ENCODE assay signal across 18 cellular contexts in the genomic region with DNA sequence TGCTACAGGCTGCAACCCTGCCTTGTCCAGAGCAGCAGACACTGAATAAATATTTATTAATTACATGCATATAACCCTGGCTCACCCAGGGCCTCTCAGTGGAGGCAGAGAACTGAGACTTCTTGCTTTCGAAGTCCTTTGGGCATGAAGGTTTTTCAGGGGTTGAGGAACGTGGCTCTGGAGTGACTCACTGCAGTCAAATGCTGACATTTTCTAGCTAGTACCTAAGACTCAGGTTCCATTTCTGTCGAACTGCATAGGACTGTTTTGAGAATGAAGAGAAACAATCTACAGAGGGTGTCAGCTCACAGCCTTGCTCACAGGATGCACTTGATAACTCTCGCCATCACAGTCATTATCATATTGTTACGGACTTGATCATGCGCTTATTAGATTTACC.
"Had no signal": no experiment of that assay in that cellular context is flagged by ENCODE, and none has a peak within 500 bp of the region (broad histone marks: within the 10 kb centered on the region; RNA-seq: fewer than 3 reads in every experiment).

No MANE protein-coding gene starts in this region.

- H3K27me3 Mint-ChIP-seq: activated CD4-positive, alpha-beta memory T cell treated with anti-CD3 and anti-CD28 coated beads, Interleukin-2, amount 10 ng/mL, durations not matched to agents 7 days and 5 days; activated naive CD4-positive, alpha-beta T cell treated with anti-CD3 and anti-CD28 coated beads, Interleukin-2, amount 50 U/mL, for 24 hours; brain; stimulated activated naive CD8-positive, alpha-beta T cell treated with anti-CD3 and anti-CD28 coated beads, Interleukin-15, Interleukin-2, amounts not matched to agents 100 ng/mL and 50 ng/mL, for 24 hours had no signal

- ATAC-seq: activated T-cell treated with anti-CD3 and anti-CD28 coated beads, Interleukin-2, amount 50 U/mL, for 4 hours; gastrocnemius medialis; heart left ventricle; left cardiac atrium; lower lobe of right lung; WTC11 had no signal

- H3K4me3 Mint-ChIP-seq: activated CD4-positive, alpha-beta memory T cell treated with anti-CD3 and anti-CD28 coated beads, Interleukin-2, amount 10 ng/mL, durations not matched to agents 7 days and 5 days; activated naive CD4-positive, alpha-beta T cell treated with anti-CD3 and anti-CD28 coated beads, Interleukin-2, amount 50 U/mL, for 24 hours; activated T-cell treated with anti-CD3 and anti-CD28 coated beads, Interleukin-2, amount 50 U/mL, for 4 hours; brain; immature natural killer cell; stimulated activated naive CD8-positive, alpha-beta T cell treated with anti-CD3 and anti-CD28 coated beads, Interleukin-15, Interleukin-2, amounts not matched to agents 100 ng/mL and 50 ng/mL, for 24 hours; WTC11 had no signal

- H3K27ac ChIP-seq: adrenal gland, lower lobe of right lung had no signal

- H3K9me3 ChIP-seq: adrenal gland, gastrocnemius medialis, heart left ventricle, lower lobe of right lung had no signal

- H3K4me1 Mint-ChIP-seq: WTC11 had no signal

- H3K27me3 ChIP-seq: adrenal gland, gastrocnemius medialis, heart left ventricle had no signal

- H3K27ac Mint-ChIP-seq: activated CD4-positive, alpha-beta memory T cell treated with anti-CD3 and anti-CD28 coated beads, Interleukin-2, amount 10 ng/mL, durations not matched to agents 7 days and 5 days; activated naive CD4-positive, alpha-beta T cell treated with anti-CD3 and anti-CD28 coated beads, Interleukin-2, amount 50 U/mL, for 24 hours; immature natural killer cell; stimulated activated naive CD8-positive, alpha-beta T cell treated with anti-CD3 and anti-CD28 coated beads, Interleukin-15, Interleukin-2, amounts not matched to agents 100 ng/mL and 50 ng/mL, for 24 hours; WTC11 had no signal

- H3K9me3 Mint-ChIP-seq: activated CD4-positive, alpha-beta memory T cell treated with anti-CD3 and anti-CD28 coated beads, Interleukin-2, amount 10 ng/mL, durations not matched to agents 7 days and 5 days; activated naive CD4-positive, alpha-beta T cell treated with anti-CD3 and anti-CD28 coated beads, Interleukin-2, amount 50 U/mL, for 24 hours; activated T-cell treated with anti-CD3 and anti-CD28 coated beads, Interleukin-2, amount 50 U/mL, for 4 hours; brain; immature natural killer cell; stimulated activated naive CD8-positive, alpha-beta T cell treated with anti-CD3 and anti-CD28 coated beads, Interleukin-15, Interleukin-2, amounts not matched to agents 100 ng/mL and 50 ng/mL, for 24 hours; WTC11 had no signal

- H3K4me3 ChIP-seq: adrenal gland, gastrocnemius medialis, heart left ventricle, lower lobe of right lung had no signal

- DNase-seq: activated CD4-positive, alpha-beta memory T cell treated with anti-CD3 and anti-CD28 coated beads, Interleukin-2, amount 10 ng/mL, durations not matched to agents 7 days and 5 days; activated CD4-positive, alpha-beta T cell treated with anti-CD3 and anti-CD28 coated beads for 4 hours; activated effector memory CD4-positive, alpha-beta T cell treated with anti-CD3 and anti-CD28 coated beads, Interleukin-2, amount 50 U/mL, for 16 hours; activated T-cell treated with anti-CD3 and anti-CD28 coated beads, Interleukin-2, amount 50 U/mL, for 4 hours; adrenal gland; effector CD8-positive, alpha-beta T cell; gastrocnemius medialis; heart left ventricle; immature natural killer cell; left cardiac atrium; lower lobe of right lung; midbrain; stimulated activated CD4-positive, alpha-beta T cell treated with anti-CD3 and anti-CD28 coated beads, Interleukin-4, amount 100 ng/mL, for 1 hour; T-helper 2 cell had no signal
